ENCODE assay signal across 14 cellular contexts in the genomic region with DNA sequence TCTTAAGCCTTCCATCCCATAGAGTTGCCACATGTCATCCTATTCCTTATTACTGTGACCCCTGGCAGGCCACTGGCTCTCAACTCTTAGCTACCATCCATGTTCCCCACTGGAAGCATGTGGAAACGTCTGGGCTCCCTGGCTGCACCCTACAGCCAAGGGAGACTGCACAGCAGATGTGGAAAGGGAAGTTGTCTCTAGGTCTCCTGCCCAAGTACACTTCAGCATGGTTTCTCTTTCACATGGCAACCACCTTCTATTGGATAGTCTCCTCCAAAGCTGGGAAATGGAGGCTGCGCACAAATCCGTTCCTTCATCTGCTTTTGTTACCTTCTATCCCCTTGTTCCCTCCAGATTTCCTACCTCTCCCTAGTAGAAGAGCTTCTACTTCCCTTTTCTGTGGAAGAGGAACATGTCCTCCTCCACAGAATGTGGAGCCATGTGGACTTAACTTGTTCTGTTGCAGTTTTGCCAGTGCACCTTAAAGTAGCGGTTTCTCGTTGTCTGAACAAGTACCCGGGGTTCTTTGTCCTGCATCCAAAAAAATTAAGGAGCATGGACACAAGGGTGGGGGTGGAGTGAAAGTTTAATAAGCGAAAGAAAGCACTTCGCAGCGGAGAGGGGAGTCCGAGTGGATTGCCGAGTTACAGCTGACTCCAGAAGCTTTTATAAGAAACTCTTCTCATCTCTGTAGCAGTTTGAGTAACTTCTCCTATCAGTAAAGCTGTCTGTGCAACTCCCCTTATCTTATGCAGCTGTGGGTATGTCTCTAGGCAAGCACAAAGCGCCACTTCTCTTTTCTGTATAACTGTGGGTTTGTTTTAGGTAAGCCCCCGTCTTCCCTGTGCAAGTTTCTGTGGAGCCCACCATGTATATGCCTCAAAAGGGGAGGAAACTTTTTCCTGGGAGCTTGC. TPM values are rescaled to one million over a fixed set of nuclear protein-coding genes. Genes with fewer than 3 reads are reported as not detected.
DNase-seq lines count a peak whose midpoint lies in the region; ATAC-seq and TF ChIP-seq lines count a peak whose summit lies in the region.
"Had no signal": no experiment of that assay in that cellular context is flagged by ENCODE, and none has a peak within 500 bp of the region (broad histone marks: within the 10 kb centered on the region; RNA-seq: fewer than 3 reads in every experiment).

No MANE protein-coding gene starts in this region.

- ATAC-seq in GM21619 (IDR thresholded peaks at IDR 0.05; ENCODE audit: unreplicated experiment): peak; percentile 63
- peak in 3 of 4 donors; percentile 36 to 54 (median 41) for ATAC-seq in heart left ventricle
- no peak for ATAC-seq in left colon
- ATAC-seq: activated CD8-positive, alpha-beta T cell treated with anti-CD3 and anti-CD28 coated beads, Interleukin-2, amount 10 ng/mL, durations not matched to agents 7 days and 5 days had no signal

- H3K36me3 ChIP-seq in OCI-LY7 (ENCODE audit: insufficient read depth, low read length) (peaks cover 17% of the 10 kb centered on the region), heart left ventricle (no peaks in the 10 kb centered on the region)

- 71 to 79% (median 72%) methylated on average over 13 of the region's 13 CpGs for WGBS in heart left ventricle, 4 donors

- no peak for TF ChIP-seq POLR2A in heart left ventricle (IDR thresholded peaks at IDR 0.05)

- CTCF ChIA-PET in OCI-LY7 (lab: Charles Lee; ENCODE audit: unreplicated experiment): interaction anchor here (0.6 kb wide), 1 partner anchor 12 kb away, joined by 3 read pairs; no protein-coding TSS in a partner anchor

- peak overlapping the region; percentile 50 for H3K4me2 ChIP-seq in OCI-LY7 (ENCODE audit: low read length)

- in situ Hi-C loops in G401 (cut with HindIII; ENCODE audit: low sequenced_read_pairs): no loop called here

- BruUV-seq in OCI-LY7 (replicated peaks; lab: Mats Ljungman, UMichigan): no TSS peak

- H3K27ac ChIP-seq in OCI-LY7 (ENCODE audit: low read depth, low read length, poor library complexity, severe bottlenecking) (no peak overlapping the region), heart left ventricle (peak overlapping the region in 2 of 12 donors; percentile 1 to 38)

- peak; percentile 57 for DNase-seq in CD1c-positive myeloid dendritic cell (ENCODE audit: extremely low spot score)
- peak; percentile 56 for DNase-seq in OCI-LY7 (ENCODE audit: low spot score)
- no peak for DNase-seq in heart left ventricle
- no peak for DNase-seq in stimulated activated CD4-positive, alpha-beta T cell treated with anti-CD3 and anti-CD28 coated beads, Interleukin-4, amount 100 ng/mL, for 4 hours
- no peak for DNase-seq in G401 (ENCODE audit: low spot score)
- no peak for DNase-seq in NCI-H2029 (lab: John Stamatoyannopoulos, UW)
- no peak for DNase-seq in left colon
- DNase-seq: activated CD8-positive, alpha-beta T cell treated with anti-CD3 and anti-CD28 coated beads, Interleukin-2, amount 10 ng/mL, durations not matched to agents 7 days and 5 days; activated naive CD8-positive, alpha-beta T cell treated with anti-CD3 and anti-CD28 coated beads, Interleukin-2, amount 10 ng/mL, durations not matched to agents 7 days and 5 days; effector CD4-positive, alpha-beta T cell; head of caudate nucleus; mammary epithelial cell; NCI-H226 had no signal

- H4K20me1 ChIP-seq in OCI-LY7 (ENCODE audit: insufficient read depth, low read length): no peaks in the 10 kb centered on the region

- H3K79me2 ChIP-seq in OCI-LY7 (ENCODE audit: insufficient read depth, low read depth, low read length): no peaks in the 10 kb centered on the region

- H3K4me3 ChIP-seq in OCI-LY7 (ENCODE audit: low read depth, low read length, poor library complexity, severe bottlenecking): no peak overlapping the region
- H3K4me3 ChIP-seq in heart left ventricle: peak overlapping the region in 8 of 12 donors; percentile 14 to 45 (median 27)

- H3K27me3 ChIP-seq in heart left ventricle: no peaks in the 10 kb centered on the region

- no peak overlapping the region for H2AFZ ChIP-seq in OCI-LY7 (ENCODE audit: low read length)

- intact Hi-C loops in OCI-LY7 (cut with micrococcal nuclease; ENCODE audit: unreplicated experiment) (no loop called here), heart left ventricle (cut with DNase I) (loop anchor here in 1 of 10 donors (10.0 kb wide), 1 partner anchor 133 kb away; no protein-coding TSS in a partner anchor), left colon (cut with DNase I, micrococcal nuclease) (no loop called here)

- no peaks in the 10 kb centered on the region for H3K9me2 ChIP-seq in OCI-LY7 (ENCODE audit: insufficient read depth, low read length)

- POLR2A ChIA-PET in OCI-LY7 (lab: Charles Lee): interaction anchor here (0.8 to 2.9 kb wide), 7 partner anchors 10 to 120 kb away, joined by 3 to 12 read pairs (median 4); no protein-coding TSS in a partner anchor

- H3K4me1 ChIP-seq in OCI-LY7 (ENCODE audit: insufficient read depth, low read length, poor library complexity, severe bottlenecking): peaks cover 15% of the 10 kb centered on the region
- H3K4me1 ChIP-seq in heart left ventricle: peaks cover 0 to 6% (median 0%) of the 10 kb centered on the region in 12 donors

- no peak for TF ChIP-seq CTCF in OCI-LY7 (conservative IDR thresholded peaks at IDR 0.05; ENCODE audit: low read length)
- no peak for TF ChIP-seq CTCF in heart left ventricle (IDR thresholded peaks at IDR 0.05)

- H3K9me3 ChIP-seq in OCI-LY7 (ENCODE audit: low read length): peaks cover 11% of the 10 kb centered on the region; the same call in 1 of the 2 replicates
- peaks cover 0 to 39% (median 14%) of the 10 kb centered on the region in 12 donors for H3K9me3 ChIP-seq in heart left ventricle

RNA-seq across cellular contexts. Expression of a gene that starts 52.5 kb away (rescaled TPM):
- 697 and 1,101 TPM in 2 replicates for total RNA-seq in OCI-LY7 (2014; rRNA removed; shearing (Covaris generic))
- total RNA-seq in OCI-LY7 (2022) (810 and 934 TPM in 2 replicates), heart left ventricle (10 to 100 TPM; 28.5 to 67.5 (median 38.2) TPM), left colon (10 to 100 TPM; 41.5 to 61.3 TPM)
- polyA plus RNA-seq in heart left ventricle: 10 to 100 TPM; 46.8 to 88.9 TPM
- total RNA-seq in G401 (2014; rRNA removed; shearing (Covaris generic)): 270 and 334 TPM in 2 replicates

Comparison
In these comparisons a context has a peak if more than half of its experiments do, and no peak if none do; other contexts are left out.
1. DNase-seq: peak in CD1c-positive myeloid dendritic cell (single experiment) and OCI-LY7 (single experiment); none in heart left ventricle (0 of 5), stimulated activated CD4-positive, alpha-beta T cell treated with anti-CD3 and anti-CD28 coated beads, Interleukin-4, amount 100 ng/mL, for 4 hours (0 of 2), G401 (single experiment), NCI-H2029 (single experiment) and left colon (0 of 2).